10 cellular contexts compared by ENCODE assay signal in genomic region chr2:136000502-136000901, GRCh38. TPM values are rescaled to one million over a fixed set of nuclear protein-coding genes. Genes with fewer than 3 reads are reported as not detected.
DNase-seq lines count a peak whose midpoint lies in the region; ATAC-seq and TF ChIP-seq lines count a peak whose summit lies in the region.
"Had no signal": no experiment of that assay in that cellular context is flagged by ENCODE, and none has a peak within 500 bp of the region (broad histone marks: within the 10 kb centered on the region; RNA-seq: fewer than 3 reads in every experiment).

No MANE protein-coding gene starts in this region.

- no CpG with 5 or more reads among the region's 2 CpGs for WGBS in trophoblast cell (ENCODE audit: extremely low coverage, insufficient coverage, insufficient read length)

- H2BK12ac ChIP-seq in trophoblast cell (ENCODE audit: low read length) = no peak overlapping the region

- H3K14ac ChIP-seq in trophoblast cell (ENCODE audit: low read length) = no peak overlapping the region

- 0 out of 2 replicates have a peak, but pooled peaks cover 3% of the 10 kb centered on the region for H3K9me3 ChIP-seq in DOHH2 (ENCODE audit: control insufficient read depth, insufficient read depth, low read length)
- H3K9me3 ChIP-seq in left ventricle myocardium inferior (replicated peaks) = no peaks in the 10 kb centered on the region
- H3K9me3 ChIP-seq in trophoblast cell (ENCODE audit: insufficient read depth, low read depth, low read length) = no peaks in the 10 kb centered on the region

- no peak overlapping the region for H2AK5ac ChIP-seq in trophoblast cell (ENCODE audit: low read length)

- DNase-seq in left ventricle myocardium inferior (no peak), anterior cingulate cortex (lab: John Stamatoyannopoulos, UW) (no peak), trophoblast cell (no peak)
- no peak for DNase-seq in stimulated activated CD4-positive, alpha-beta T cell treated with anti-CD3 and anti-CD28 coated beads, Interleukin-4, amount 100 ng/mL, for 1 hour
- DNase-seq: DND-41 had no signal

- peaks cover 22% of the 10 kb centered on the region for H3F3A ChIP-seq in DOHH2 (ENCODE audit: control insufficient read depth, insufficient read depth)

- no peaks in the 10 kb centered on the region for H4K20me1 ChIP-seq in DOHH2 (ENCODE audit: control insufficient read depth, insufficient read depth, low read depth, low read length)

- H3K79me2 ChIP-seq in DOHH2 (ENCODE audit: control insufficient read depth, low read length) (no peaks in the 10 kb centered on the region), trophoblast cell (ENCODE audit: control insufficient read depth, insufficient read depth, low read length, poor library complexity) (no peaks in the 10 kb centered on the region)

- peaks cover 3% of the 10 kb centered on the region; the same call in 1 of the 2 replicates for H3K36me3 ChIP-seq in DOHH2 (ENCODE audit: control insufficient read depth, low read length)
- no peaks in the 10 kb centered on the region for H3K36me3 ChIP-seq in left ventricle myocardium inferior
- no peaks in the 10 kb centered on the region for H3K36me3 ChIP-seq in trophoblast cell (ENCODE audit: control insufficient read depth in 1 of 2, insufficient read depth in 2 of 2, low read length in 2 of 2)
- H3K36me3 ChIP-seq: SJCRH30 had no signal

- H4K8ac ChIP-seq in trophoblast cell (ENCODE audit: low read depth, low read length) = no peak overlapping the region

- H2BK120ac ChIP-seq in trophoblast cell (ENCODE audit: insufficient read depth, low read length, poor library complexity) = no peak overlapping the region

- no peak overlapping the region for H2AFZ ChIP-seq in trophoblast cell (ENCODE audit: insufficient read depth, low read length, poor library complexity)

- H2BK5ac ChIP-seq in trophoblast cell (ENCODE audit: low read depth, low read length, poor library complexity) = no peak overlapping the region

- H3K4ac ChIP-seq in trophoblast cell (ENCODE audit: low read depth, low read length) = no peak overlapping the region

- H3K18ac ChIP-seq in trophoblast cell (ENCODE audit: low read length) = no peak overlapping the region

- H3K27ac ChIP-seq in DOHH2 (ENCODE audit: low read depth, low read length) = peak overlapping the region; percentile 22; the same call in 1 of the 2 replicates
- H3K27ac ChIP-seq in left ventricle myocardium inferior (replicated peaks) = peak overlapping the region; percentile 45
- H3K27ac ChIP-seq in trophoblast cell (ENCODE audit: low read depth, low read length) = no peak overlapping the region
- H3K27ac ChIP-seq: SJCRH30 had no signal

- H3K9me2 ChIP-seq in DOHH2 (replicated peaks; ENCODE audit: control insufficient read depth, low read length) = no peaks in the 10 kb centered on the region

- ATAC-seq in GM19467 (IDR thresholded peaks at IDR 0.05; ENCODE audit: unreplicated experiment) (peak; percentile 62), HG03520 (IDR thresholded peaks at IDR 0.05; ENCODE audit: unreplicated experiment) (peak; percentile 64), HG03469 (IDR thresholded peaks at IDR 0.05; ENCODE audit: unreplicated experiment) (no peak)

- no peak overlapping the region for H3K23ac ChIP-seq in trophoblast cell (ENCODE audit: low read length)

- H4K12ac ChIP-seq in trophoblast cell (ENCODE audit: low read depth, low read length) = no peak overlapping the region

- peak overlapping the region; percentile 14; the same call in 1 of the 2 replicates for H3K4me3 ChIP-seq in DOHH2 (ENCODE audit: low read length)
- no peak overlapping the region for H3K4me3 ChIP-seq in left ventricle myocardium inferior
- H3K4me3 ChIP-seq in trophoblast cell (ENCODE audit: low read depth, low read length) = no peak overlapping the region
- H3K4me3 ChIP-seq: SJCRH30 had no signal

- H3K4me1 ChIP-seq in DOHH2 (ENCODE audit: control insufficient read depth, low read length) = peaks cover 65% of the 10 kb centered on the region
- peaks cover 13% of the 10 kb centered on the region for H3K4me1 ChIP-seq in left ventricle myocardium inferior
- no peaks in the 10 kb centered on the region for H3K4me1 ChIP-seq in trophoblast cell (ENCODE audit: control insufficient read depth in 1 of 2, insufficient read depth in 2 of 2, low read length in 2 of 2)

- H4K91ac ChIP-seq in trophoblast cell (ENCODE audit: low read depth, low read length) = no peak overlapping the region

- H3K27me3 ChIP-seq in DOHH2 (ENCODE audit: control insufficient read depth, low read length) = no peaks in the 10 kb centered on the region
- H3K27me3 ChIP-seq in left ventricle myocardium inferior (ENCODE audit: low read depth) = no peaks in the 10 kb centered on the region
- no peaks in the 10 kb centered on the region for H3K27me3 ChIP-seq in trophoblast cell (ENCODE audit: insufficient read depth, low read length)
- H3K27me3 ChIP-seq: SJCRH30 had no signal

- H3K9ac ChIP-seq in trophoblast cell (ENCODE audit: low read length) = no peak overlapping the region

- H3K4me2 ChIP-seq in DOHH2 (ENCODE audit: low read length) (peak overlapping the region; percentile 59), trophoblast cell (ENCODE audit: low read length) (no peak overlapping the region)

- TF ChIP-seq CTCF in DOHH2 (IDR thresholded peaks at IDR 0.05; ENCODE audit: low read depth, low read length, poor library complexity, severe bottlenecking) = no peak
- no peak for TF ChIP-seq CTCF in left ventricle myocardium inferior (IDR thresholded peaks at IDR 0.05; ENCODE audit: borderline replicate concordance)

- intact Hi-C loops in left ventricle myocardium inferior (cut with micrococcal nuclease) = no loop called here

- no peaks in the 10 kb centered on the region for H3K79me1 ChIP-seq in trophoblast cell (ENCODE audit: low read length)

RNA-seq across cellular contexts. Expression of gene DARS1, which starts 15.1 kb away (rescaled TPM):
- 56.3 TPM for total RNA-seq in left ventricle myocardium inferior
- 90.1 and 92.5 TPM in 2 replicates for polyA plus RNA-seq in trophoblast cell (2013)
